21 cellular contexts compared by ENCODE assay signal in the genomic region with DNA sequence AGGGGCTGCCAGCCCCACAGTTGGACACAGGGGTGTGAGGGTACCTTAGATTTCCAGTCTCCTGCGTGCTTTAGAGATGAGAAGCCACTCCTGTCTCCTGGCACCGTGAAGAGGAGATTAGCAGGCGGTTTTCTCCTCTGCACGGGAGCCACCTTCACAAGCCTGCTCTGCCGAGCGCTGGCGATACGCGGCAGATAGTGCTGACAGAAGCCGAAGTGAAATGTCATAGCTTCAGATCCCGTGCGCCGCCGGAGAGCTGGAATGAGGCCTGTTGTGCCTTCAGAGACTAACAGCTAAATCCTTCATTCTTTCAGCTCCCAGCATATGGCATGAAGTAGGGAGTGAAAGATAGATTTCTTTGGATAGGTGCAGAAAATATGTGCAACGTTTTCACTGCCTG.
"Had no signal": no experiment of that assay in that cellular context is flagged by ENCODE, and none has a peak within 500 bp of the region (broad histone marks: within the 10 kb centered on the region; RNA-seq: fewer than 3 reads in every experiment).

No MANE protein-coding gene starts in this region.

- H3K27ac Mint-ChIP-seq: activated CD4-positive, alpha-beta memory T cell treated with anti-CD3 and anti-CD28 coated beads, Interleukin-2, amount 10 ng/mL, durations not matched to agents 7 days and 5 days; activated CD4-positive, alpha-beta T cell treated with anti-CD3 and anti-CD28 coated beads, Interleukin-2, amount 10 ng/mL, durations not matched to agents 24 days and 14 days; activated naive CD4-positive, alpha-beta T cell treated with anti-CD3 and anti-CD28 coated beads for 36 hours; activated naive CD8-positive, alpha-beta T cell treated with anti-CD3 and anti-CD28 coated beads, Interleukin-2, amount 10 ng/mL, durations not matched to agents 7 days and 5 days; activated T-cell treated with anti-CD3 and anti-CD28 coated beads, Interleukin-2, amount 50 U/mL, for 72 hours; stimulated activated naive CD8-positive, alpha-beta T cell treated with anti-CD3 and anti-CD28 coated beads, Interleukin-15, amount 100 ng/mL, for 72 hours had no signal

- H3K4me3 Mint-ChIP-seq: activated CD4-positive, alpha-beta memory T cell treated with anti-CD3 and anti-CD28 coated beads, Interleukin-2, amount 10 ng/mL, durations not matched to agents 7 days and 5 days; activated CD4-positive, alpha-beta T cell treated with anti-CD3 and anti-CD28 coated beads, Interleukin-2, amount 10 ng/mL, durations not matched to agents 24 days and 14 days; activated naive CD4-positive, alpha-beta T cell treated with anti-CD3 and anti-CD28 coated beads for 36 hours; activated naive CD8-positive, alpha-beta T cell treated with anti-CD3 and anti-CD28 coated beads, Interleukin-2, amount 10 ng/mL, durations not matched to agents 7 days and 5 days; activated T-cell treated with anti-CD3 and anti-CD28 coated beads, Interleukin-2, amount 50 U/mL, for 72 hours; neural crest cell; stimulated activated naive CD8-positive, alpha-beta T cell treated with anti-CD3 and anti-CD28 coated beads, Interleukin-15, amount 100 ng/mL, for 72 hours had no signal

- H3K4me3 ChIP-seq: left lung, prostate gland, right lobe of liver, skin epidermis, suprapubic skin, tibial nerve had no signal

- H3K36me3 Mint-ChIP-seq: activated naive CD8-positive, alpha-beta T cell treated with anti-CD3 and anti-CD28 coated beads, Interleukin-2, amount 10 ng/mL, durations not matched to agents 7 days and 5 days had no signal

- H3K27ac ChIP-seq: left lung, prostate gland, right lobe of liver, skin epidermis, suprapubic skin, tibial nerve, VCaP had no signal

- H3K27me3 ChIP-seq: right lobe of liver, tibial nerve had no signal

- H3K36me3 ChIP-seq: left lung, prostate gland, right lobe of liver, suprapubic skin, tibial nerve had no signal

- H3K9me3 ChIP-seq: prostate gland, right lobe of liver, suprapubic skin, tibial nerve had no signal

- H3K4me1 ChIP-seq: left lung, prostate gland, right lobe of liver, suprapubic skin, tibial nerve had no signal

- H3K4me1 Mint-ChIP-seq: activated CD4-positive, alpha-beta memory T cell treated with anti-CD3 and anti-CD28 coated beads, Interleukin-2, amount 10 ng/mL, durations not matched to agents 7 days and 5 days; activated CD4-positive, alpha-beta T cell treated with anti-CD3 and anti-CD28 coated beads, Interleukin-2, amount 10 ng/mL, durations not matched to agents 24 days and 14 days; activated naive CD8-positive, alpha-beta T cell treated with anti-CD3 and anti-CD28 coated beads, Interleukin-2, amount 10 ng/mL, durations not matched to agents 7 days and 5 days; stimulated activated naive CD8-positive, alpha-beta T cell treated with anti-CD3 and anti-CD28 coated beads, Interleukin-15, amount 100 ng/mL, for 72 hours had no signal

- H3K9me3 Mint-ChIP-seq: activated CD4-positive, alpha-beta memory T cell treated with anti-CD3 and anti-CD28 coated beads, Interleukin-2, amount 10 ng/mL, durations not matched to agents 7 days and 5 days; activated CD4-positive, alpha-beta T cell treated with anti-CD3 and anti-CD28 coated beads, Interleukin-2, amount 10 ng/mL, durations not matched to agents 24 days and 14 days; activated naive CD4-positive, alpha-beta T cell treated with anti-CD3 and anti-CD28 coated beads for 36 hours; activated naive CD8-positive, alpha-beta T cell treated with anti-CD3 and anti-CD28 coated beads, Interleukin-2, amount 10 ng/mL, durations not matched to agents 7 days and 5 days; activated T-cell treated with anti-CD3 and anti-CD28 coated beads, Interleukin-2, amount 50 U/mL, for 72 hours; neural crest cell; stimulated activated naive CD8-positive, alpha-beta T cell treated with anti-CD3 and anti-CD28 coated beads, Interleukin-15, amount 100 ng/mL, for 72 hours had no signal

- DNase-seq: activated CD4-positive, alpha-beta memory T cell treated with anti-CD3 and anti-CD28 coated beads, Interleukin-2, amount 10 ng/mL, durations not matched to agents 7 days and 5 days; activated CD4-positive, alpha-beta T cell treated with anti-CD3 and anti-CD28 coated beads, Interleukin-2, amount 10 ng/mL, durations not matched to agents 24 days and 14 days; activated effector memory CD4-positive, alpha-beta T cell treated with Interleukin-2 at 50 U/mL for 16 hours; activated naive CD4-positive, alpha-beta T cell treated with anti-CD3 and anti-CD28 coated beads for 36 hours; activated naive CD8-positive, alpha-beta T cell treated with anti-CD3 and anti-CD28 coated beads, Interleukin-2, amount 10 ng/mL, durations not matched to agents 7 days and 5 days; activated T-cell treated with anti-CD3 and anti-CD28 coated beads, Interleukin-2, amount 50 U/mL, for 72 hours; amniotic stem cell; effector CD4-positive, alpha-beta T cell; midbrain; stimulated activated CD4-positive, alpha-beta T cell treated with anti-CD3 and anti-CD28 coated beads, Interleukin-1b, Interleukin-23, amount 100 ng/mL, for 48 hours; stimulated activated naive CD8-positive, alpha-beta T cell treated with anti-CD3 and anti-CD28 coated beads, Interleukin-15, amount 100 ng/mL, for 72 hours had no signal

- FAIRE-seq: endometrium had no signal

- H3K27me3 Mint-ChIP-seq: activated CD4-positive, alpha-beta memory T cell treated with anti-CD3 and anti-CD28 coated beads, Interleukin-2, amount 10 ng/mL, durations not matched to agents 7 days and 5 days; activated CD4-positive, alpha-beta T cell treated with anti-CD3 and anti-CD28 coated beads, Interleukin-2, amount 10 ng/mL, durations not matched to agents 24 days and 14 days; activated naive CD8-positive, alpha-beta T cell treated with anti-CD3 and anti-CD28 coated beads, Interleukin-2, amount 10 ng/mL, durations not matched to agents 7 days and 5 days; stimulated activated naive CD8-positive, alpha-beta T cell treated with anti-CD3 and anti-CD28 coated beads, Interleukin-15, amount 100 ng/mL, for 72 hours had no signal

- ATAC-seq: activated CD4-positive, CD25-positive, alpha-beta regulatory T cell treated with anti-CD3 and anti-CD28 coated beads, Interleukin-2, amount 50 U/mL, for 24 hours; activated T-cell treated with anti-CD3 and anti-CD28 coated beads, Interleukin-2, amount 50 U/mL, for 72 hours; left lung; right lobe of liver; stimulated activated naive CD8-positive, alpha-beta T cell treated with anti-CD3 and anti-CD28 coated beads, Interleukin-15, amount 100 ng/mL, for 72 hours had no signal
